ENCODE assay signal across 17 cellular contexts in the genomic region with DNA sequence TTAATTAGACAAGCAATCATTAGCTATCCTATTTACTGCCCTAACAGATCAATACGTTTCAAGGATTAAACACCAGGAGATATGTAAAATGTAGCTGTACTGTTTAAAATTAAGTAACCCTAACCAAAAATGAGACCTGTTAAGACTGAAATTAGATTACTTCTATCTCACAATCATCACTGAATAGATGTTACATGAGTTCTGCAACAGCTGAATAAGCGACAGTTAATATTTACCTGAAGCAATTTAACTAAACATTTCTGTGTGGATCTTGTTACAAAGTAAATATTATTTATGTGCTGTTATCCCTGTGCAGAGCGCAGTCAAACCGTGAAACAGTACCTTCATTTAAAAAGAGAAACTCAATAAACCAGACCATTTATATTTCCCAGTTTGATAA.
DNase-seq lines count a peak whose midpoint lies in the region; FAIRE-seq and TF ChIP-seq lines count a peak whose summit lies in the region.
"Had no signal": no experiment of that assay in that cellular context is flagged by ENCODE, and none has a peak within 500 bp of the region (broad histone marks: within the 10 kb centered on the region; RNA-seq: fewer than 3 reads in every experiment).

No MANE protein-coding gene starts in this region.

- no peaks in the 10 kb centered on the region for H3K4me1 ChIP-seq in hepatocyte (ENCODE audit: insufficient read depth)
- H3K4me1 ChIP-seq: esophagus muscularis mucosa, heart left ventricle, Peyer's patch had no signal

- DNase-seq in DMS153 (lab: John Stamatoyannopoulos, UW) (peak; percentile 94), NCI-H146 (lab: John Stamatoyannopoulos, UW) (peak; percentile 90), NCI-H510A treated with DMSO at 0.1 percent for 48 hours (lab: John Stamatoyannopoulos, UW) (peak; percentile 69), hepatocyte (ENCODE audit: low spot score) (no peak), frontal cortex (ENCODE audit: low spot score in 2 of 2) (no peak), D721Med (ENCODE audit: insufficient read length, low spot score) (no peak), DMS 273 (lab: John Stamatoyannopoulos, UW; ENCODE audit: unreplicated experiment) (no peak)
- DNase-seq in stimulated activated CD4-positive, alpha-beta T cell treated with anti-CD3 and anti-CD28 coated beads, Interleukin-12 subunit alpha, Interleukin-12 subunit beta, amount 100 ng/mL, for 4 hours: no peak
- DNase-seq: activated CD8-positive, alpha-beta T cell treated with anti-CD3 and anti-CD28 coated beads for 36 hours; activated naive CD8-positive, alpha-beta T cell treated with anti-CD3 and anti-CD28 coated beads, Interleukin-2, amount 50 U/mL, for 24 hours; heart left ventricle; Peyer's patch; retina had no signal

- no peaks in the 10 kb centered on the region for H3K27me3 ChIP-seq in hepatocyte
- H3K27me3 ChIP-seq: esophagus muscularis mucosa, heart left ventricle, Peyer's patch had no signal

- no peak overlapping the region for H2AFZ ChIP-seq in hepatocyte

- no peaks in the 10 kb centered on the region for H3K79me2 ChIP-seq in hepatocyte

- no peaks in the 10 kb centered on the region for H3K9me3 ChIP-seq in hepatocyte (ENCODE audit: low read depth)
- H3K9me3 ChIP-seq: esophagus muscularis mucosa, heart left ventricle, Peyer's patch had no signal

- no peak overlapping the region for H3K27ac ChIP-seq in hepatocyte
- H3K27ac ChIP-seq: esophagus muscularis mucosa, heart left ventricle, Peyer's patch had no signal

- FAIRE-seq in frontal cortex (lab: Jason Lieb, UNC) (no peak), D721Med (lab: Jason Lieb, UNC) (no peak)
- FAIRE-seq: bronchial epithelial cell, H54, keratinocyte had no signal

- H4K20me1 ChIP-seq in hepatocyte (ENCODE audit: insufficient read depth, poor library complexity, severe bottlenecking): no peaks in the 10 kb centered on the region

- H3K9me2 ChIP-seq in hepatocyte (replicated peaks; ENCODE audit: insufficient read depth): no peaks in the 10 kb centered on the region

- H3K4me3 ChIP-seq in hepatocyte: no peak overlapping the region
- H3K4me3 ChIP-seq: esophagus muscularis mucosa, heart left ventricle, Peyer's patch had no signal

- 45% methylated on average over 4 of the region's 4 CpGs for WGBS in hepatocyte (ENCODE audit: low lambda C conversion rate, missing lambda C conversion rate)

- peak overlapping the region; percentile 36 for H3K4me2 ChIP-seq in hepatocyte

- H3K36me3 ChIP-seq in hepatocyte (replicated peaks; ENCODE audit: insufficient read depth, low read depth): no peaks in the 10 kb centered on the region
- H3K36me3 ChIP-seq: esophagus muscularis mucosa, heart left ventricle, Peyer's patch had no signal

- no peak for TF ChIP-seq CTCF in hepatocyte (IDR thresholded peaks at IDR 0.05; ENCODE audit: poor library complexity)
- no peak for TF ChIP-seq CTCF in D721Med (IDR thresholded peaks at IDR 0.05; ENCODE audit: insufficient read depth, missing control alignments)

Comparison
In these comparisons a context has a peak if more than half of its experiments do, and no peak if none do; other contexts are left out.
1. DNase-seq: peak in DMS153 (single experiment), NCI-H146 (single experiment) and NCI-H510A treated with DMSO at 0.1 percent for 48 hours (single experiment); none in hepatocyte (single experiment), frontal cortex (0 of 2), D721Med (single experiment), DMS 273 (single experiment) and stimulated activated CD4-positive, alpha-beta T cell treated with anti-CD3 and anti-CD28 coated beads, Interleukin-12 subunit alpha, Interleukin-12 subunit beta, amount 100 ng/mL, for 4 hours (single experiment).